13 cellular contexts compared by ENCODE assay signal in the genomic region with DNA sequence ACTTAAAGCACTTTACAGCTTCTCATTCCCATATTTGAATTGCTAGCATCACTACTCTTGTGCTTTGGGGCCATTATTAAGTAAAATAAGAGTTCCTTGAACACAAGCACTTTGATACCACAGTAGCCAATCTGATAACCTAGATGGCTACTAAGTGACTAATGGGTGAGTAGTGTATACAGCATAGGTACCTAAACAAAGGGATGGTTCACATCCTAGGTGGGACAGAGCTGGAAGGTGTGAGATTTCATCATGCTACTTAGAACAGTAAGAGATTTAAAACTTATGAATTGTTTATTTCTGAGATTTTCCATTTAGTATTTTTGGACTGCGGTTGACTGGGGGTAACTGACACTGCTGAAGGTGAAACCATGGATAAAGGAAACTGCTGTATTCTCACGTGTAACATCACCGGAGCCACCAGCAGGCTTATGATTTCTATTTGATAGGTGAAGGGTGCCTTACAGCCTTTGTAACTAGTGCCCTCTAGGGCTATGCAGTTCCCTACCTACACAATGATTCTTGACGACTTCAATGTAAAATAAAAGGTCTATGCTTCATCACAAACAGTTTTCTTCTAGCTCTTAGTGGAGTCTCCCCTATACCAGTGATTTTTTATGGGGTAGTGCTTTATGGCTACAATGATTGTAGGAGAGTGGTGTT. TPM values are rescaled to one million over a fixed set of nuclear protein-coding genes. Genes with fewer than 3 reads are reported as not detected.
DNase-seq lines count a peak whose midpoint lies in the region; ATAC-seq, FAIRE-seq and TF ChIP-seq lines count a peak whose summit lies in the region.
"Had no signal": no experiment of that assay in that cellular context is flagged by ENCODE, and none has a peak within 500 bp of the region (broad histone marks: within the 10 kb centered on the region; RNA-seq: fewer than 3 reads in every experiment).

No MANE protein-coding gene starts in this region.

- H3K4me2 ChIP-seq in A549 (no peak overlapping the region), GM12878 (ENCODE audit: control insufficient read depth, insufficient read depth) (no peak overlapping the region)

- in situ Hi-C loops in GM12878 (cut with MboI): no loop called here

- H3K9me3 ChIP-seq in A549 (no peaks in the 10 kb centered on the region), GM12878 (replicated peaks; ENCODE audit: control insufficient read depth, insufficient read depth, low read length) (no peaks in the 10 kb centered on the region)
- H3K9me3 ChIP-seq in CD8-positive, alpha-beta T cell (ENCODE audit: low read length): no peaks in the 10 kb centered on the region
- H3K9me3 ChIP-seq: thoracic aorta had no signal

- H3K36me3 ChIP-seq in CD8-positive, alpha-beta T cell (ENCODE audit: insufficient read depth, low read length): no peaks in the 10 kb centered on the region
- no peaks in the 10 kb centered on the region for H3K36me3 ChIP-seq in GM12878 (ENCODE audit: control insufficient read depth in 2 of 2, insufficient read depth in 2 of 2, low read length in 1 of 2)
- H3K36me3 ChIP-seq: thoracic aorta had no signal

- no peaks in the 10 kb centered on the region for H3K36me3 Mint-ChIP-seq in CD8-positive, alpha-beta T cell

- no peaks in the 10 kb centered on the region for H3K9me3 Mint-ChIP-seq in CD8-positive, alpha-beta T cell
- H3K9me3 Mint-ChIP-seq: dendritic cell treated with granulocyte-macrophage colony-stimulating factor and Interleukin-4, amounts not matched to agents 40 ng/mL and 50 ng/mL, for 4 days; T-helper 1 cell treated with Interleukin-12 subunit alpha and Interleukin-12 subunit beta and Interleukin-4 antibody, amounts not matched to agents 30 μg/mL and 1 μg/mL, for 36 hours had no signal

- no TSS peak for BruUV-seq in GM12878 (replicated peaks; lab: Mats Ljungman, UMichigan)

- H3K4me3 Mint-ChIP-seq in CD8-positive, alpha-beta T cell: no peak overlapping the region
- H3K4me3 Mint-ChIP-seq: dendritic cell treated with granulocyte-macrophage colony-stimulating factor and Interleukin-4, amounts not matched to agents 40 ng/mL and 50 ng/mL, for 4 days; T-helper 1 cell treated with Interleukin-12 subunit alpha and Interleukin-12 subunit beta and Interleukin-4 antibody, amounts not matched to agents 30 μg/mL and 1 μg/mL, for 36 hours had no signal

- no peak overlapping the region for H2AFZ ChIP-seq in GM12878 (ENCODE audit: control insufficient read depth, low read depth, low read length)

- H3K27ac Mint-ChIP-seq in CD8-positive, alpha-beta T cell: no peak overlapping the region
- H3K27ac Mint-ChIP-seq: dendritic cell treated with granulocyte-macrophage colony-stimulating factor and Interleukin-4, amounts not matched to agents 40 ng/mL and 50 ng/mL, for 4 days; T-helper 1 cell treated with Interleukin-12 subunit alpha and Interleukin-12 subunit beta and Interleukin-4 antibody, amounts not matched to agents 30 μg/mL and 1 μg/mL, for 36 hours had no signal

- intact Hi-C loops in CD8-positive, alpha-beta T cell (cut with DNase I, micrococcal nuclease): no loop called here
- intact Hi-C loops in GM12878 (cut with micrococcal nuclease; ENCODE audit: unreplicated experiment): loop anchor here (10.0 kb wide), 1 partner anchor 459 kb away; no protein-coding TSS in a partner anchor

- POLR2A ChIA-PET in A549 (lab: Yijun Ruan, JAX) (no interaction called here), GM12878 (lab: Charles Lee) (no interaction called here)
- POLR2A ChIA-PET in CD8-positive, alpha-beta T cell (lab: Charles Lee): no interaction called here

- TF ChIP-seq POLR2A in A549 (IDR thresholded peaks at IDR 0.05; ENCODE audit: low read length): no peak
- no peak for TF ChIP-seq POLR2A in GM12878 (IDR thresholded peaks at IDR 0.05; ENCODE audit: low read depth, low read length)
- no peak for TF ChIP-seq POLR2A in GM12891 (IDR thresholded peaks at IDR 0.05; ENCODE audit: low read depth, low read length)

- no peak overlapping the region for H3K27ac ChIP-seq in A549
- H3K27ac ChIP-seq in CD8-positive, alpha-beta T cell (ENCODE audit: low read depth, low read length): no peak overlapping the region
- H3K27ac ChIP-seq in GM12878 (ENCODE audit: control insufficient read depth, insufficient read depth): no peak overlapping the region
- H3K27ac ChIP-seq: thoracic aorta had no signal

- H3K4me1 ChIP-seq in A549: peaks cover 36% of the 10 kb centered on the region
- no peaks in the 10 kb centered on the region for H3K4me1 ChIP-seq in CD8-positive, alpha-beta T cell (ENCODE audit: insufficient read depth, low read length)
- H3K4me1 ChIP-seq in GM12878 (ENCODE audit: control insufficient read depth, insufficient read depth, low read length): no peaks in the 10 kb centered on the region

- ATAC-seq in A549 (peak in 1 of 2 experiments; percentile 71; a peak in 3 of 6 replicates), GM12878 (peak; percentile 58), GM21360 (IDR thresholded peaks at IDR 0.05; ENCODE audit: unreplicated experiment) (no peak), HG02623 (IDR thresholded peaks at IDR 0.05; ENCODE audit: unreplicated experiment) (no peak)
- ATAC-seq in CD8-positive, alpha-beta T cell: peak; percentile 38

- no peak overlapping the region for H3K9ac ChIP-seq in GM12878 (ENCODE audit: control insufficient read depth, insufficient read depth, low read length)

- RAD21 ChIA-PET in GM12878 (lab: Charles Lee; ENCODE audit: unreplicated experiment): interaction anchor here (1.2 kb wide), 1 partner anchor 99 kb away, joined by 3 read pairs; no protein-coding TSS in a partner anchor

- TF ChIP-seq EP300 in A549 (IDR thresholded peaks at IDR 0.05): no peak
- no peak for TF ChIP-seq EP300 in GM12878 (IDR thresholded peaks at IDR 0.05; ENCODE audit: borderline replicate concordance in 1 of 2, control insufficient read depth in 1 of 2, low read depth in 2 of 2, low read length in 2 of 2)

- CTCF ChIA-PET in A549 (lab: Yijun Ruan, JAX) (interaction anchor here (1.1 to 2.4 kb wide), 3 partner anchors 12 to 352 kb away, joined by 3 to 10 read pairs (median 4); no protein-coding TSS in a partner anchor), GM12878 (lab: Yijun Ruan, JAX) (interaction anchor here (1.1 to 2.1 kb wide), 3 partner anchors 128 to 362 kb away, joined by 3 to 13 read pairs (median 4); no protein-coding TSS in a partner anchor)
- CTCF ChIA-PET in CD8-positive, alpha-beta T cell (lab: Charles Lee): no interaction called here

- peak in 1 of 2 experiments; percentile 56 for DNase-seq in A549 (ENCODE audit: low read depth in 1 of 2, low spot score in 1 of 2)
- no peak for DNase-seq in CD8-positive, alpha-beta T cell
- peak; percentile 34 for DNase-seq in M059J (ENCODE audit: low read depth)
- DNase-seq in GM12878 (ENCODE audit: low read depth, low spot score): no peak
- no peak for DNase-seq in GM12891 (ENCODE audit: insufficient read length, low spot score)
- DNase-seq: HCEC 1CT, islet precursor cell, NCI-H1694 had no signal

- H3K4me1 Mint-ChIP-seq in CD8-positive, alpha-beta T cell (ENCODE audit: low read depth): peaks cover 6% of the 10 kb centered on the region

- peaks cover 3% of the 10 kb centered on the region for H3K27me3 Mint-ChIP-seq in CD8-positive, alpha-beta T cell (ENCODE audit: low read depth)

- H4K20me1 ChIP-seq in GM12878 (ENCODE audit: control insufficient read depth, insufficient read depth): no peaks in the 10 kb centered on the region

- no peak overlapping the region for H3K4me3 ChIP-seq in A549
- no peak overlapping the region for H3K4me3 ChIP-seq in CD8-positive, alpha-beta T cell (ENCODE audit: low read depth, low read length)
- H3K4me3 ChIP-seq in GM12878: no peak overlapping the region
- H3K4me3 ChIP-seq: thoracic aorta had no signal

- H3K27me3 ChIP-seq in CD8-positive, alpha-beta T cell (ENCODE audit: insufficient read depth, low read length): no peaks in the 10 kb centered on the region
- H3K27me3 ChIP-seq in GM12878 (replicated peaks in 1 of 2; ENCODE audit: control insufficient read depth in 2 of 2, insufficient read depth in 2 of 2, low read length in 1 of 2): no peaks in the 10 kb centered on the region; a peak in 1 of 4 replicates

- FAIRE-seq in A549 (lab: Jason Lieb, UNC): no peak
- FAIRE-seq in GM12878 (lab: Jason Lieb, UNC): no peak
- FAIRE-seq in GM12891 (lab: Jason Lieb, UNC): no peak

- peak; percentile 45 to 70; a peak in 4 of 5 replicates for TF ChIP-seq RAD21 in A549 (conservative IDR thresholded peaks at IDR 0.05 in 1 of 2, IDR thresholded peaks at IDR 0.05 in 1 of 2)
- peak; percentile 48 for TF ChIP-seq RAD21 in GM12878 (IDR thresholded peaks at IDR 0.05; ENCODE audit: insufficient read depth, low read depth, low read length)

- peak; percentile 34; the same call in 2 of the 3 replicates for TF ChIP-seq CTCF in A549 (IDR thresholded peaks at IDR 0.05)
- no peak for TF ChIP-seq CTCF in CD8-positive, alpha-beta T cell (IDR thresholded peaks at IDR 0.05)
- no peak; a peak in 1 of 6 replicates for TF ChIP-seq CTCF in GM12878 (IDR thresholded peaks at IDR 0.05 in 2 of 3, conservative IDR thresholded peaks at IDR 0.05 in 1 of 3; ENCODE audit: control insufficient read depth in 2 of 3, extremely low read depth in 1 of 3, insufficient read depth in 1 of 3, low read depth in 3 of 3, low read length in 3 of 3)

- SMC1A ChIA-PET in GM12878 (lab: Charles Lee; ENCODE audit: uncharacterized antibody, unreplicated experiment): interaction anchor here (0.8 to 1.3 kb wide), 3 partner anchors 82 to 363 kb away, joined by 3 to 6 read pairs (median 3); no protein-coding TSS in a partner anchor

- no peaks in the 10 kb centered on the region for H3K79me2 ChIP-seq in GM12878 (ENCODE audit: control insufficient read depth, insufficient read depth, low read length)

- 33% methylated on average over 4 of the region's 4 CpGs for WGBS in A549 (ENCODE audit: missing lambda C conversion rate)
- WGBS in GM12878 (ENCODE audit: insufficient coverage, insufficient replicate concordance, low lambda C conversion rate, missing lambda C conversion rate): 38% methylated on average over 4 of the region's 4 CpGs

RNA-seq across cellular contexts. Expression of gene CRIM1, which starts 22.1 kb away (rescaled TPM):
- polyA plus RNA-seq in A549 (2011; rRNA removed) (208 and 275 TPM in 2 replicates), A549 (2017; fragmentation: RNase III; extraction: RNeasy Plus Mini Kit Qiagen cat#74134 plus additional on column Dnase treatment) (127 to 135 TPM (median 130 TPM) in 3 replicates), GM12878 (2011; rRNA removed) (1.0 and 1.3 TPM in 2 replicates), GM12878 (2014; fragmentation: Illumina TruSeq; extraction: Trizol) (3.6 and 3.8 TPM in 2 replicates), GM12878 (2014; fragmentation: Nextera tagmentation; extraction: Ambion mirVana) (1 to 10 TPM; 2.1 to 2.4 TPM), GM12878 (2014; rRNA removed) (3.4 and 3.9 TPM in 2 replicates), GM12878 (2016; fragmentation: Nextera tagmentation; extraction: Ambion mirVana) (under 1 TPM; 0.42 to 0.63 TPM)
- 133 and 166 TPM in 2 replicates for polyA plus RNA-seq in A549 (2012; cell fraction: cytosol; rRNA removed)
- 215 and 283 TPM in 2 replicates for polyA plus RNA-seq in A549 (2012; cell fraction: nucleus; rRNA removed)
- polyA minus RNA-seq in A549 (2011; rRNA and poly(A)+ RNA removed): 997 and 1,171 TPM in 2 replicates
- total RNA-seq in CD8-positive, alpha-beta T cell: 1 to 10 TPM; 4.3 to 5.3 TPM
- 98.2 and 186 TPM in 2 replicates for total RNA-seq in M059J (2014; rRNA removed; shearing (Covaris generic))
- 29.3 and 44.0 TPM in 2 replicates for total RNA-seq in GM12878 (2013; cell fraction: nucleolus; rRNA removed)
- total RNA-seq in GM12878 (2014; rRNA removed) (7.2 and 7.4 TPM in 2 replicates), GM12878 (2014; rRNA removed; fragmentation: Illumina TruSeq; extraction: Trizol) (2.8 and 3.9 TPM in 2 replicates), GM12878 (2021) (6.5 and 7.0 TPM in 2 replicates)
- 1.0 TPM for polyA plus RNA-seq in GM12878 (2011; ENCODE audit: low read depth)
- 1.2 and 1.5 TPM in 2 replicates for polyA plus RNA-seq in GM12878 (2011; cell fraction: cytosol; rRNA removed)
- 1.0 and 2.2 TPM in 2 replicates for polyA plus RNA-seq in GM12878 (2011; cell fraction: nucleus; rRNA removed)
- polyA plus RNA-seq in GM12878 (2012): 1.5 and 3.6 TPM in 2 replicates
- 3.4 and 8.1 TPM in 2 replicates for polyA minus RNA-seq in GM12878 (2011; rRNA and poly(A)+ RNA removed)
- polyA minus RNA-seq in GM12878 (2011; cell fraction: cytosol; rRNA and poly(A)+ RNA removed): 3.7 and 4.2 TPM in 2 replicates
- polyA minus RNA-seq in GM12878 (2011; cell fraction: nucleus; rRNA and poly(A)+ RNA removed): 5.0 and 9.1 TPM in 2 replicates
- polyA plus RNA-seq in GM12891 (2012; ENCODE audit: low read depth, missing spikeins): 3.7 TPM

Comparison
In these comparisons a context has a peak if more than half of its experiments do, and no peak if none do; other contexts are left out.
1. ATAC-seq: peak in CD8-positive, alpha-beta T cell (single experiment) and GM12878 (single experiment); none in GM21360 (single experiment) and HG02623 (single experiment).
2. Of the 24 proteins assayed by ChIP-seq in both GM12878 and A549: peak only in GM12878: none; only in A549: CTCF and SMC3; in both: RAD21; in neither: 21.